In the genomic region with DNA sequence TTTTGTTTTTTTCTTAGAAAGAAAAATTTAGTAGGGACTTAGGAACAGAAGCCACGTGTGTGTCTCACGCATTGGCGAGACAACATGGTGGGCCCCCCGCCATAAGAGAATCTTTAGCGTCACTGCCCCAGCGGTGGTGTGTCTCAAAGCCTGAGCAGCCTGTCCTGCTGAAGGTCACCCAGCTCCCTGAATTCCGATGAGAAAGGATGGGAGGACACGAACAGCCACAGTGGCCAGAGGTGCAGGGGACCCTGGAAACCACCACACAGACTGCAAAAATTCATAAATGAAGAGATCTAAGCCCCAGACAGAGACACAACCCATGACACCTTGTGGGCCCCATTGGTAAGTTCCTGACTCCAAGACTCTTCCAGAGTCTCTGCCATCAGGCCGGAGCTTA, we compare ENCODE assay signal across 28 cellular contexts.
DNase-seq lines count a peak whose midpoint lies in the region; ATAC-seq, FAIRE-seq and TF ChIP-seq lines count a peak whose summit lies in the region.
"Had no signal": no experiment of that assay in that cellular context is flagged by ENCODE, and none has a peak within 500 bp of the region (broad histone marks: within the 10 kb centered on the region; RNA-seq: fewer than 3 reads in every experiment).

No MANE protein-coding gene starts in this region.

- H3K9me3 ChIP-seq in esophagus muscularis mucosa, result no peaks in the 10 kb centered on the region
- H3K9me3 ChIP-seq in pancreas, result no peaks in the 10 kb centered on the region
- H3K9me3 ChIP-seq: A549, BE2C, BLaER1 had no signal

- DNase-seq in activated CD8-positive, alpha-beta memory T cell treated with anti-CD3 and anti-CD28 coated beads for 24 hours, result peak; percentile 40
- no peak for DNase-seq in activated CD8-positive, alpha-beta memory T cell treated with anti-CD3 and anti-CD28 coated beads, Interleukin-2, amount 50 U/mL, for 48 hours
- DNase-seq in esophagus muscularis mucosa (ENCODE audit: extremely low spot score), result peak; percentile 60
- peak; percentile 2 for DNase-seq in mucosa of gallbladder (ENCODE audit: low spot score)
- DNase-seq in urothelium cell line (ENCODE audit: low spot score), result peak; percentile 1
- no peak for DNase-seq in pancreas
- no peak for DNase-seq in NCI-H2081 treated with DMSO at 0.1 percent for 48 hours (lab: John Stamatoyannopoulos, UW)
- DNase-seq: BE2C; C1 segment of cervical spinal cord; CD4-positive, alpha-beta memory T cell; CD4-positive, CD25-positive, alpha-beta regulatory T cell; CD8-positive, alpha-beta memory T cell; COR-L47; DMS 273 treated with DMSO at 0.1 percent for 48 hours; DMS153; DMS53; DMS79; DND-41; EL; GDM1 had no signal

- H3K36me3 ChIP-seq in esophagus muscularis mucosa (no peaks in the 10 kb centered on the region), pancreas (no peaks in the 10 kb centered on the region)
- H3K36me3 ChIP-seq: BE2C, BLaER1 had no signal

- no peak for TF ChIP-seq POLR2A in esophagus muscularis mucosa (IDR thresholded peaks at IDR 0.05; ENCODE audit: low read depth)

- WGBS in esophagus muscularis mucosa, result 85% methylated on average over 9 of the region's 9 CpGs
- WGBS in pancreas, 2 donors, result 83 to 84% methylated on average over 9 of the region's 9 CpGs

- H3K27me3 ChIP-seq in esophagus muscularis mucosa, result peaks cover 0 to 14% (median 0%) of the 10 kb centered on the region in 4 donors
- H3K27me3 ChIP-seq in pancreas, result no peaks in the 10 kb centered on the region
- H3K27me3 ChIP-seq: BE2C, BLaER1 had no signal

- H3K4me1 ChIP-seq in esophagus muscularis mucosa (no peaks in the 10 kb centered on the region), pancreas (no peaks in the 10 kb centered on the region)
- H3K4me1 ChIP-seq: A549, BE2C had no signal

- H3K27ac ChIP-seq in esophagus muscularis mucosa (replicated peaks in 1 of 4) (no peak overlapping the region), pancreas (no peak overlapping the region)
- H3K27ac ChIP-seq: 22Rv1, A549, BLaER1 had no signal

- TF ChIP-seq CTCF in esophagus muscularis mucosa (IDR thresholded peaks at IDR 0.05) (no peak), pancreas (IDR thresholded peaks at IDR 0.05) (no peak)

- FAIRE-seq in urothelium cell line (lab: Jason Lieb, UNC), result no peak
- FAIRE-seq in pancreas (lab: Jason Lieb, UNC), result no peak
- FAIRE-seq: A549, GM12878, GM12892, GM18507, GM19239 had no signal

- ATAC-seq in pancreas (no peak), GM18511 (IDR thresholded peaks at IDR 0.05; ENCODE audit: unreplicated experiment) (no peak)
- ATAC-seq: A549, GM12878 had no signal

- no peak for TF ChIP-seq EP300 in esophagus muscularis mucosa (IDR thresholded peaks at IDR 0.05)

- H3K4me3 ChIP-seq in esophagus muscularis mucosa (no peak overlapping the region), pancreas (no peak overlapping the region)
- H3K4me3 ChIP-seq: A549, BLaER1, GM12878 had no signal

- intact Hi-C loops in esophagus muscularis mucosa (cut with DNase I), result no loop called here
- intact Hi-C loops in pancreas (cut with DNase I), result no loop called here

Comparison
In these comparisons a context has a peak if more than half of its experiments do, and no peak if none do; other contexts are left out.
1. DNase-seq: peak in activated CD8-positive, alpha-beta memory T cell treated with anti-CD3 and anti-CD28 coated beads for 24 hours (single experiment), esophagus muscularis mucosa (single experiment), mucosa of gallbladder (single experiment) and urothelium cell line (single experiment); none in activated CD8-positive, alpha-beta memory T cell treated with anti-CD3 and anti-CD28 coated beads, Interleukin-2, amount 50 U/mL, for 48 hours (single experiment), pancreas (0 of 6) and NCI-H2081 treated with DMSO at 0.1 percent for 48 hours (single experiment).